8 cellular contexts compared by ENCODE assay signal in genomic region chr7:30173058-30173897, GRCh38. TPM values are rescaled to one million over a fixed set of nuclear protein-coding genes. Genes with fewer than 3 reads are reported as not detected.
DNase-seq lines count a peak whose midpoint lies in the region; ATAC-seq and TF ChIP-seq lines count a peak whose summit lies in the region.

No MANE protein-coding gene starts in this region.

- 0 to 35% methylated on average over 2 to 4 of the region's 13 CpGs for WGBS in gastroesophageal sphincter (ENCODE audit: low coverage in 1 of 2), 2 donors

- no peak for TF ChIP-seq EP300 in gastroesophageal sphincter (IDR thresholded peaks at IDR 0.05)

- H3K4me3 ChIP-seq in gastroesophageal sphincter (no peak overlapping the region), retinal pigment epithelial cell (ENCODE audit: low read length) (no peak overlapping the region)

- H3K27ac ChIP-seq in gastroesophageal sphincter, result peak overlapping the region; percentile 75 to 85 (median 84)

- H3K36me3 ChIP-seq in gastroesophageal sphincter, result no peaks in the 10 kb centered on the region

- ATAC-seq in gastroesophageal sphincter (peak; percentile 81), HG03280 (IDR thresholded peaks at IDR 0.05; ENCODE audit: unreplicated experiment) (no peak), HG03565 (IDR thresholded peaks at IDR 0.05; ENCODE audit: unreplicated experiment) (no peak)

- DNase-seq in AML-193 (lab: John Stamatoyannopoulos, UW), result peak; percentile 11 to 29
- DNase-seq in NCI-H1105 (lab: John Stamatoyannopoulos, UW), result peak; percentile 87
- DNase-seq in T1000 (lab: John Stamatoyannopoulos, UW), result peak; percentile 92
- DNase-seq in retinal pigment epithelial cell (ENCODE audit: low read depth), result peak; percentile 9
- DNase-seq in KG1 (lab: John Stamatoyannopoulos, UW), result no peak

- TF ChIP-seq CTCF in gastroesophageal sphincter (IDR thresholded peaks at IDR 0.05) (peak in 3 of 4 experiments; percentile 27 to 47 (median 29)), retinal pigment epithelial cell (conservative IDR thresholded peaks at IDR 0.05; ENCODE audit: low read depth, low read length) (no peak)

- no peak for TF ChIP-seq POLR2A in gastroesophageal sphincter (IDR thresholded peaks at IDR 0.05)

- H3K27me3 ChIP-seq in gastroesophageal sphincter, result no peaks in the 10 kb centered on the region

- peaks cover 3 to 92% (median 19%) of the 10 kb centered on the region in 3 donors for H3K4me1 ChIP-seq in gastroesophageal sphincter

- H3K9me3 ChIP-seq in gastroesophageal sphincter, result no peaks in the 10 kb centered on the region

RNA-seq across cellular contexts. Expression of gene MTURN, which starts 38.5 kb away (rescaled TPM):
- 100 to 1,000 TPM; 196 to 252 (median 225) TPM for total RNA-seq in gastroesophageal sphincter
